ENCODE assay signal across 19 cellular contexts in the genomic region with DNA sequence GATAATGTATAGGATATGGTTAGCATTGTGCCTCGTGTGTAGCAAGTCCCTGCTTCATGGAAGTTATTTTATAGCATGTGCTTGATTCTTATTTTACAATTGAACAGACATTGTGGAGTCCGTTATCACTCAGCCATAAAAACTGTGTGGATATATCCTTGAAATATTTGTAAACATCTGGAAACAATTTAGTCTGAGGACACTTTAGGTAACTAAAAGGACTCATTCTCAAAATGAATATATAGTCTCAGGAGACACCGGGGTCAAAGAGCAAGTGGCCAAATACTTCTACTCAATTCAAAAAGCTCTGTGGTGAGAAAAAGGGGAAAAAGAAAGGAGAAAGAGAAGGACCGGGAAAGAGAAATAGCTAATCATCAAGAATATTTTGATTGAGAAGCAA. TPM values are rescaled to one million over a fixed set of nuclear protein-coding genes. Genes with fewer than 3 reads are reported as not detected.
A peak's percentile ranks its signal among the peaks of the same experiment; 100 is the strongest.
DNase-seq lines count a peak whose midpoint lies in the region; ATAC-seq and TF ChIP-seq lines count a peak whose summit lies in the region.
"Had no signal": no experiment of that assay in that cellular context is flagged by ENCODE, and none has a peak within 500 bp of the region (broad histone marks: within the 10 kb centered on the region; RNA-seq: fewer than 3 reads in every experiment).

No MANE protein-coding gene starts in this region.

- H4K8ac ChIP-seq in neuronal stem cell (ENCODE audit: low read depth, low read length) = no peak overlapping the region

- H3K9me2 ChIP-seq in GM23248 (ENCODE audit: insufficient read depth) = no peaks in the 10 kb centered on the region

- H3K79me1 ChIP-seq in neuronal stem cell (ENCODE audit: low read depth, low read length) = no peaks in the 10 kb centered on the region

- peaks cover 85% of the 10 kb centered on the region for H3K4me1 ChIP-seq in GM23248 (ENCODE audit: insufficient read depth)
- no peaks in the 10 kb centered on the region for H3K4me1 ChIP-seq in mesodermal cell (ENCODE audit: control insufficient read depth, insufficient read depth, low read length, poor library complexity, severe bottlenecking)
- peaks cover 0 to 5% of the 10 kb centered on the region in 2 donors for H3K4me1 ChIP-seq in thyroid gland
- H3K4me1 ChIP-seq in mucosa of descending colon (ENCODE audit: low read depth) = no peaks in the 10 kb centered on the region
- H3K4me1 ChIP-seq in neuronal stem cell (ENCODE audit: control insufficient read depth in 2 of 2, insufficient read depth in 1 of 2, low read depth in 1 of 2, low read length in 2 of 2) = peaks cover 2 to 24% of the 10 kb centered on the region in 2 donors
- H3K4me1 ChIP-seq: SJCRH30 had no signal

- CTCF ChIA-PET in RWPE1 (lab: Yijun Ruan, JAX) = no interaction called here

- POLR2A ChIA-PET in RWPE1 (lab: Yijun Ruan, JAX; ENCODE audit: low non-redundant PET) = no interaction called here

- H3K27me3 Mint-ChIP-seq in chondrocyte (ENCODE audit: low read depth) = no peaks in the 10 kb centered on the region

- H2BK12ac ChIP-seq in neuronal stem cell (ENCODE audit: low read length) = no peak overlapping the region

- H3K27me3 ChIP-seq in GM23248 (replicated peaks; ENCODE audit: insufficient read depth) (no peaks in the 10 kb centered on the region), thyroid gland (no peaks in the 10 kb centered on the region), neuronal stem cell (ENCODE audit: control insufficient read depth in 3 of 3, insufficient read depth in 3 of 3, low read depth in 1 of 3, low read length in 3 of 3) (no peaks in the 10 kb centered on the region)
- H3K27me3 ChIP-seq: SJCRH30 had no signal

- peak; percentile 51 for DNase-seq in GM23248
- no peak for DNase-seq in chondrocyte (ENCODE audit: low spot score)
- DNase-seq in thyroid gland = no peak
- no peak for DNase-seq in mucosa of descending colon
- DNase-seq in RWPE1 (ENCODE audit: low spot score) = no peak
- DNase-seq in neuronal stem cell (ENCODE audit: low spot score) = no peak
- DNase-seq: ACHN, COR-L47, DMS153, EL, H7, NCI-H1105 treated with DMSO at 0.1 percent for 48 hours, NCI-H187, NCI-H69, SJCRH30 had no signal

- peaks cover 91% of the 10 kb centered on the region for H3K4me1 Mint-ChIP-seq in chondrocyte (ENCODE audit: low read depth)

- H3K4me3 Mint-ChIP-seq in chondrocyte (ENCODE audit: unreplicated experiment) = peak overlapping the region; percentile 5

- no peak overlapping the region for H3K4ac ChIP-seq in neuronal stem cell (ENCODE audit: low read length)

- peaks cover 100% of the 10 kb centered on the region for H3K79me2 ChIP-seq in GM23248 (ENCODE audit: insufficient read depth)

- ATAC-seq in mucosa of descending colon (no peak), HG03280 (IDR thresholded peaks at IDR 0.05; ENCODE audit: unreplicated experiment) (no peak)

- TF ChIP-seq CTCF in chondrocyte (IDR thresholded peaks at IDR 0.05) (no peak), thyroid gland (IDR thresholded peaks at IDR 0.05) (no peak), mucosa of descending colon (IDR thresholded peaks at IDR 0.05) (no peak), RWPE1 (conservative IDR thresholded peaks at IDR 0.05; ENCODE audit: low read depth) (no peak)

- H4K20me1 ChIP-seq in GM23248 (ENCODE audit: insufficient read depth) = no peaks in the 10 kb centered on the region

- peaks cover 2% of the 10 kb centered on the region for H3K36me3 Mint-ChIP-seq in chondrocyte (ENCODE audit: low read depth)

- H2BK15ac ChIP-seq in neuronal stem cell (ENCODE audit: low read length) = no peak overlapping the region

- WGBS in GM23248 (ENCODE audit: low coverage in 1 of 2, low lambda C conversion rate in 2 of 2, missing lambda C conversion rate in 2 of 2), 2 experiments = 60 to 66% methylated on average over 4 of the region's 4 CpGs
- 88 to 100% methylated on average over 1 of the region's 4 CpGs for WGBS in mesodermal cell (ENCODE audit: insufficient coverage in 2 of 2), 2 experiments
- WGBS in thyroid gland, 2 donors = 73 to 88% methylated on average over 4 of the region's 4 CpGs
- WGBS in neuronal stem cell (ENCODE audit: extremely low coverage in 2 of 2, insufficient read length in 2 of 2, insufficient replicate concordance in 1 of 2), 2 donors = no CpG with 5 or more reads among the region's 4 CpGs

- H3K27ac ChIP-seq in GM23248 (peak overlapping the region; percentile 88), mesodermal cell (ENCODE audit: low read depth, low read length, severe bottlenecking) (peak overlapping the region; percentile 19), thyroid gland (peak overlapping the region in 2 of 3 donors; percentile 9 to 37), RWPE1 (no peak overlapping the region), neuronal stem cell (replicated peaks; ENCODE audit: low read length) (no peak overlapping the region)
- H3K27ac ChIP-seq: HL-60, SJCRH30 had no signal

- intact Hi-C loops in thyroid gland (cut with DNase I) (loop anchor here (5.0 to 10.0 kb wide), 2 partner anchors 77 to 195 kb away; no protein-coding TSS in a partner anchor), mucosa of descending colon (cut with DNase I, micrococcal nuclease) (loop anchor here in 1 of 2 donors (5.0 kb wide), 1 partner anchor 240 kb away; no protein-coding TSS in a partner anchor)

- H2BK120ac ChIP-seq in neuronal stem cell (ENCODE audit: low read depth, low read length) = no peak overlapping the region

- no peak overlapping the region for H3K23ac ChIP-seq in neuronal stem cell (ENCODE audit: low read depth, low read length, poor library complexity)

- no peak overlapping the region for H3K18ac ChIP-seq in neuronal stem cell (ENCODE audit: low read length)

- H2AFZ ChIP-seq in GM23248 (no peak overlapping the region), neuronal stem cell (ENCODE audit: low read length) (no peak overlapping the region)

- in situ Hi-C loops in GM23248 (cut with MboI) = no loop called here

- 0 out of 2 replicates have a peak, but pooled peaks cover 4% of the 10 kb centered on the region for H3K36me3 ChIP-seq in GM23248 (ENCODE audit: low read depth)
- no peaks in the 10 kb centered on the region for H3K36me3 ChIP-seq in mesodermal cell (ENCODE audit: control insufficient read depth, insufficient read depth, low read length)
- H3K36me3 ChIP-seq in thyroid gland = no peaks in the 10 kb centered on the region
- no peaks in the 10 kb centered on the region for H3K36me3 ChIP-seq in mucosa of descending colon (ENCODE audit: low read depth)
- H3K36me3 ChIP-seq in neuronal stem cell (replicated peaks in 1 of 2; ENCODE audit: control insufficient read depth in 2 of 2, insufficient read depth in 2 of 2, low read length in 2 of 2) = no peaks in the 10 kb centered on the region
- H3K36me3 ChIP-seq: SJCRH30 had no signal

- H3K4me3 ChIP-seq in GM23248 (peak overlapping the region; percentile 26; the same call in 1 of the 2 replicates), mesodermal cell (ENCODE audit: extremely low read depth, insufficient read depth, low read length, poor library complexity, severe bottlenecking) (no peak overlapping the region), thyroid gland (replicated peaks in 1 of 3) (no peak overlapping the region), mucosa of descending colon (no peak overlapping the region), neuronal stem cell (ENCODE audit: low read length in 2 of 2) (no peak overlapping the region)
- H3K4me3 ChIP-seq: SJCRH30 had no signal

- H2AK5ac ChIP-seq in neuronal stem cell (ENCODE audit: low read depth, low read length) = no peak overlapping the region

- peak overlapping the region; percentile 73 for H3K4me2 ChIP-seq in GM23248 (ENCODE audit: unreplicated experiment)
- no peak overlapping the region for H3K4me2 ChIP-seq in neuronal stem cell (ENCODE audit: insufficient read depth, low read length, poor library complexity, severe bottlenecking)

- H3K9me3 Mint-ChIP-seq in chondrocyte (ENCODE audit: low read depth) = no peaks in the 10 kb centered on the region

- peak overlapping the region; percentile 96 for H3K27ac Mint-ChIP-seq in chondrocyte (ENCODE audit: unreplicated experiment)

- H3K9me3 ChIP-seq in GM23248 (ENCODE audit: low read depth) (no peaks in the 10 kb centered on the region), mesodermal cell (ENCODE audit: control insufficient read depth, low read length) (no peaks in the 10 kb centered on the region), thyroid gland (no peaks in the 10 kb centered on the region), mucosa of descending colon (no peaks in the 10 kb centered on the region), neuronal stem cell (replicated peaks in 1 of 2; ENCODE audit: control insufficient read depth in 2 of 2, insufficient read depth in 1 of 2, low read depth in 1 of 2, low read length in 2 of 2) (no peaks in the 10 kb centered on the region)
- H3K9me3 ChIP-seq: SJCRH30 had no signal

- peaks cover 91% of the 10 kb centered on the region for H3F3A ChIP-seq in GM23248 (ENCODE audit: insufficient read depth)

- H4K91ac ChIP-seq in neuronal stem cell (ENCODE audit: low read depth, low read length, poor library complexity) = no peak overlapping the region

- no peak overlapping the region for H2BK5ac ChIP-seq in neuronal stem cell (ENCODE audit: low read length)

- no peak for TF ChIP-seq POLR2A in thyroid gland (IDR thresholded peaks at IDR 0.05)

- peak overlapping the region; percentile 43 for H3K9ac ChIP-seq in GM23248
- H3K9ac ChIP-seq in neuronal stem cell (ENCODE audit: low read depth, low read length, poor library complexity) = no peak overlapping the region

- no peak overlapping the region for H3K14ac ChIP-seq in neuronal stem cell (ENCODE audit: low read length)

RNA-seq across cellular contexts. Expression of gene PRRX1, which starts 23.7 kb away (rescaled TPM):
- total RNA-seq in GM23248 (2014; rRNA removed; shearing (Covaris generic)) = 179 and 191 TPM in 2 replicates
- 38.8 and 40.1 TPM in 2 replicates for polyA plus RNA-seq in GM23248 (2016; fragmentation: Nextera tagmentation; extraction: Ambion mirVana)
- total RNA-seq in chondrocyte (158 to 224 TPM (median 168 TPM) in 3 replicates), thyroid gland (10 to 100 TPM; 56.4 to 87.3 (median 59.8) TPM), mucosa of descending colon (1 to 10 TPM; 2.1 to 4.4 (median 3.9) TPM)
- 76.0 TPM for polyA plus RNA-seq in mesodermal cell (2013, experiment 1 of 2)
- 84.5 TPM for polyA plus RNA-seq in mesodermal cell (2013, experiment 2 of 2)
- polyA plus RNA-seq in neuronal stem cell (2013, experiment 1 of 2) = not detected
- not detected for polyA plus RNA-seq in neuronal stem cell (2013, experiment 2 of 2)
- total RNA-seq: H7, OCI-LY7 had no signal

Comparison
In these comparisons a context has a peak if more than half of its experiments do, and no peak if none do; other contexts are left out.
1. H3K27ac ChIP-seq: peak in GM23248 (single experiment), mesodermal cell (single experiment) and thyroid gland (2 of 3); none in RWPE1 (single experiment) and neuronal stem cell (single experiment).
2. RNA of gene PRRX1, which starts 23.7 kb away (total RNA-seq): 179 to 191 TPM in GM23248, 158 to 224 TPM in chondrocyte and 56.4 to 87.3 TPM in thyroid gland; 2.1 to 4.4 TPM in mucosa of descending colon; every median in the first group is over 10 times any median in the second.